ENCODE assay signal across 14 cellular contexts in genomic region chr1:37448691-37449417, GRCh38. TPM values are rescaled to one million over a fixed set of nuclear protein-coding genes. Genes with fewer than 3 reads are reported as not detected.
DNase-seq lines count a peak whose midpoint lies in the region; ATAC-seq and TF ChIP-seq lines count a peak whose summit lies in the region.
"Had no signal": no experiment of that assay in that cellular context is flagged by ENCODE, and none has a peak within 500 bp of the region (broad histone marks: within the 10 kb centered on the region; RNA-seq: fewer than 3 reads in every experiment).

No MANE protein-coding gene starts in this region.

- no peak overlapping the region for H3K4me2 ChIP-seq in IMR-90 (ENCODE audit: low read depth, low read length)

- in situ Hi-C loops in IMR-90 (cut with MboI; ENCODE audit: low sequenced_read_pairs): no loop called here

- peaks cover 32% of the 10 kb centered on the region for H3K27me3 Mint-ChIP-seq in mesothelial cell of epicardium (ENCODE audit: low read depth)
- H3K27me3 Mint-ChIP-seq: CD4-positive, alpha-beta T cell had no signal

- no peaks in the 10 kb centered on the region for H4K20me1 ChIP-seq in IMR-90 (ENCODE audit: insufficient read depth, low read length)

- no peak overlapping the region for H3K56ac ChIP-seq in IMR-90 (ENCODE audit: extremely low read depth, insufficient read depth, low read length)

- no peak overlapping the region for H3K4ac ChIP-seq in IMR-90 (ENCODE audit: low read depth, low read length)

- no peak overlapping the region for H4K5ac ChIP-seq in IMR-90 (ENCODE audit: low read depth, low read length)

- no peak overlapping the region for H4K8ac ChIP-seq in IMR-90 (ENCODE audit: low read depth in 2 of 2, low read length in 2 of 2)

- no peak overlapping the region for H3K23ac ChIP-seq in IMR-90 (ENCODE audit: low read depth, low read length)

- H3K9me1 ChIP-seq in IMR-90 (ENCODE audit: insufficient read depth, low read length): no peaks in the 10 kb centered on the region

- H2AK9ac ChIP-seq in IMR-90 (replicated peaks; ENCODE audit: low read depth, low read length, poor library complexity): no peak overlapping the region

- TF ChIP-seq RAD21 in IMR-90 (IDR thresholded peaks at IDR 0.05; ENCODE audit: low read length): no peak

- H3K4me3 ChIP-seq in IMR-90 (ENCODE audit: insufficient read depth, low read depth, low read length) (no peak overlapping the region), epithelial cell of esophagus (ENCODE audit: low read length) (no peak overlapping the region)

- CTCF ChIA-PET in IMR-90 (lab: Yijun Ruan, JAX): interaction anchor here (0.9 to 2.2 kb wide), 2 partner anchors 14 to 39 kb away, joined by 3 to 8 read pairs; no protein-coding TSS in a partner anchor

- no peak overlapping the region for H2BK15ac ChIP-seq in IMR-90 (ENCODE audit: low read depth, low read length)

- peaks cover 17% of the 10 kb centered on the region for H3K27me3 ChIP-seq in IMR-90 (ENCODE audit: control insufficient read depth, insufficient read depth, low read length)

- dilution Hi-C loops in IMR-90 (cut with HindIII; ENCODE audit: low sequenced_read_pairs, unreplicated experiment): no loop called here

- peak overlapping the region; percentile 27 for H3K27ac Mint-ChIP-seq in mesothelial cell of epicardium
- H3K27ac Mint-ChIP-seq: activated CD8-positive, alpha-beta T cell treated with anti-CD3 and anti-CD28 coated beads, Interleukin-2, amount 10 ng/mL, durations not matched to agents 7 days and 5 days; activated T-helper 1 cell treated with anti-CD3 and anti-CD28 coated beads, Interleukin-12 subunit alpha, Interleukin-12 subunit beta, Interleukin-2, Interleukin-4 antibody, amounts not matched to agents 30 ng/mL and 10 ng/mL and 1 ng/mL, durations not matched to agents 14 hours and 24 hours and 36 hours; CD4-positive, alpha-beta T cell had no signal

- intact Hi-C loops in IMR-90 (cut with micrococcal nuclease): no loop called here

- POLR2A ChIA-PET in IMR-90 (lab: Charles Lee; ENCODE audit: unreplicated experiment): no interaction called here

- no peak overlapping the region for H3K27ac ChIP-seq in IMR-90 (ENCODE audit: insufficient read depth, low read length)
- H3K27ac ChIP-seq: parathyroid adenoma had no signal

- H3K4me1 ChIP-seq in IMR-90 (ENCODE audit: control insufficient read depth, insufficient read depth, low read length): no peaks in the 10 kb centered on the region
- H3K4me1 ChIP-seq: parathyroid adenoma had no signal

- TF ChIP-seq CTCF in IMR-90 (conservative IDR thresholded peaks at IDR 0.05; ENCODE audit: low read depth, low read length) (no peak), epithelial cell of esophagus (IDR thresholded peaks at IDR 0.05; ENCODE audit: insufficient read depth, low read depth, low read length, missing control alignments) (no peak), mesothelial cell of epicardium (IDR thresholded peaks at IDR 0.05; ENCODE audit: unreplicated experiment) (no peak)

- no peak overlapping the region for H3K9ac ChIP-seq in IMR-90 (ENCODE audit: low read depth, low read length)
- H3K9ac ChIP-seq: parathyroid adenoma had no signal

- no peaks in the 10 kb centered on the region for H3K9me3 Mint-ChIP-seq in mesothelial cell of epicardium
- H3K9me3 Mint-ChIP-seq: activated T-helper 1 cell treated with anti-CD3 and anti-CD28 coated beads, Interleukin-12 subunit alpha, Interleukin-12 subunit beta, Interleukin-2, Interleukin-4 antibody, amounts not matched to agents 30 ng/mL and 10 ng/mL and 1 ng/mL, durations not matched to agents 14 hours and 24 hours and 36 hours; CD4-positive, alpha-beta T cell; stimulated activated naive CD8-positive, alpha-beta T cell treated with anti-CD3 and anti-CD28 coated beads, Interleukin-15, Interleukin-2, amounts not matched to agents 100 ng/mL and 50 ng/mL, for 24 hours had no signal

- no peak for TF ChIP-seq POLR2A in IMR-90 (IDR thresholded peaks at IDR 0.05; ENCODE audit: low read depth, low read length)

- no peaks in the 10 kb centered on the region for H3K9me3 ChIP-seq in IMR-90 (ENCODE audit: control insufficient read depth, insufficient read depth, low read length)

- WGBS in IMR-90 (ENCODE audit: extremely low coverage in 2 of 2, insufficient read length in 1 of 2), 2 experiments: 65% methylated on average over 5 of the region's 15 CpGs; no CpG with 5 or more reads in 1 of the 2 experiments

- no peaks in the 10 kb centered on the region for H3K36me3 ChIP-seq in IMR-90 (ENCODE audit: control insufficient read depth, insufficient read depth, low read length)

- H4K91ac ChIP-seq in IMR-90 (ENCODE audit: insufficient read depth, low read depth, low read length): no peak overlapping the region

- H3K79me1 ChIP-seq in IMR-90 (ENCODE audit: low read depth in 1 of 2, low read length in 2 of 2): no peaks in the 10 kb centered on the region

- peaks cover 12% of the 10 kb centered on the region for H3K4me1 Mint-ChIP-seq in mesothelial cell of epicardium

- no peak overlapping the region for H2BK20ac ChIP-seq in IMR-90 (ENCODE audit: low read depth, low read length)

- H3K18ac ChIP-seq in IMR-90 (ENCODE audit: low read depth, low read length): no peak overlapping the region

- no peak overlapping the region for H3K4me3 Mint-ChIP-seq in mesothelial cell of epicardium
- H3K4me3 Mint-ChIP-seq: activated CD8-positive, alpha-beta T cell treated with anti-CD3 and anti-CD28 coated beads, Interleukin-2, amount 10 ng/mL, durations not matched to agents 7 days and 5 days; activated T-helper 1 cell treated with anti-CD3 and anti-CD28 coated beads, Interleukin-12 subunit alpha, Interleukin-12 subunit beta, Interleukin-2, Interleukin-4 antibody, amounts not matched to agents 30 ng/mL and 10 ng/mL and 1 ng/mL, durations not matched to agents 14 hours and 24 hours and 36 hours; CD4-positive, alpha-beta T cell; stimulated activated naive CD8-positive, alpha-beta T cell treated with anti-CD3 and anti-CD28 coated beads, Interleukin-15, Interleukin-2, amounts not matched to agents 100 ng/mL and 50 ng/mL, for 24 hours had no signal

- no peak overlapping the region for H2AK5ac ChIP-seq in IMR-90 (ENCODE audit: low read depth, low read length)

- no peaks in the 10 kb centered on the region for H3K36me3 Mint-ChIP-seq in mesothelial cell of epicardium

- BruUV-seq in IMR-90 (replicated peaks; lab: Mats Ljungman, UMichigan): no TSS peak

- peak; percentile 81 for DNase-seq in ELR (ENCODE audit: low read depth)
- peak; percentile 8 for DNase-seq in IMR-90
- DNase-seq in epithelial cell of esophagus (ENCODE audit: low read depth): peak; percentile 99
- no peak for DNase-seq in mesothelial cell of epicardium (ENCODE audit: low spot score in 2 of 2, unreplicated experiment in 2 of 2)
- DNase-seq in NCI-H1694 (lab: John Stamatoyannopoulos, UW): no peak
- DNase-seq in occipital lobe (lab: John Stamatoyannopoulos, UW): no peak
- no peak for DNase-seq in NK-92 (lab: John Stamatoyannopoulos, UW; ENCODE audit: unreplicated experiment)
- DNase-seq: activated CD8-positive, alpha-beta T cell treated with anti-CD3 and anti-CD28 coated beads, Interleukin-2, amount 10 ng/mL, durations not matched to agents 7 days and 5 days; amygdala; CD4-positive, alpha-beta T cell; NCI-H2227 treated with DMSO at 0.1 percent for 48 hours had no signal

- H3K14ac ChIP-seq in IMR-90 (replicated peaks; ENCODE audit: low read depth, low read length): no peak overlapping the region

- peak overlapping the region; percentile 33 for H2AFZ ChIP-seq in IMR-90 (replicated peaks; ENCODE audit: low read length, poor library complexity)
- H2AFZ ChIP-seq: parathyroid adenoma had no signal

- no peak overlapping the region for H2BK5ac ChIP-seq in IMR-90 (ENCODE audit: low read depth, low read length, poor library complexity, severe bottlenecking)

- H2BK120ac ChIP-seq in IMR-90 (ENCODE audit: low read depth, low read length): no peak overlapping the region

- ATAC-seq in IMR-90 (ENCODE audit: low read depth): peak; percentile 48
- ATAC-seq: activated CD8-positive, alpha-beta T cell treated with anti-CD3 and anti-CD28 coated beads, Interleukin-2, amount 10 ng/mL, durations not matched to agents 7 days and 5 days had no signal

TF ChIP-seq in IMR-90, 13 proteins besides CTCF, POLR2A, EP300 and RAD21:
- no peak for TF ChIP-seq USF2 (IDR thresholded peaks at IDR 0.05; ENCODE audit: low read depth, low read length)
- 0 out of 2 replicates have a peak, but pooled peaks have one; percentile 32 for TF ChIP-seq CEBPB (IDR thresholded peaks at IDR 0.05; ENCODE audit: low read depth, low read length)
- TF ChIP-seq CHD1 (IDR thresholded peaks at IDR 0.05; ENCODE audit: low read depth, low read length): no peak
- TF ChIP-seq BHLHE40 (IDR thresholded peaks at IDR 0.05; ENCODE audit: low read depth, low read length): no peak
- TF ChIP-seq NFE2L2 (IDR thresholded peaks at IDR 0.05; ENCODE audit: low read depth, low read length): no peak
- TF ChIP-seq MAZ (IDR thresholded peaks at IDR 0.05; ENCODE audit: borderline replicate concordance, low read depth, low read length): no peak

RNA-seq across cellular contexts. Expression of gene ZC3H12A, which starts 25.5 kb away (rescaled TPM):
- total RNA-seq in IMR-90 (2012; rRNA removed) (3.1 and 3.8 TPM in 2 replicates), mesothelial cell of epicardium (8.9 to 11.1 TPM (median 9.2 TPM) in 3 replicates), occipital lobe (0.47 TPM)
- polyA plus RNA-seq in IMR-90 (2012; rRNA removed): 14.2 and 15.2 TPM in 2 replicates
- 9.8 and 20.0 TPM in 2 replicates for polyA plus RNA-seq in IMR-90 (2012; cell fraction: cytosol; rRNA removed)
- 51.5 and 67.1 TPM in 2 replicates for polyA plus RNA-seq in IMR-90 (2012; cell fraction: nucleus; rRNA removed; ENCODE audit: low replicate concordance)

Comparison
In these comparisons a context has a peak if more than half of its experiments do, and no peak if none do; other contexts are left out.
1. DNase-seq: peak in ELR (single experiment), IMR-90 (single experiment) and epithelial cell of esophagus (single experiment); none in mesothelial cell of epicardium (0 of 2), NCI-H1694 (single experiment), occipital lobe (single experiment) and NK-92 (single experiment).